25 cellular contexts compared by ENCODE assay signal in the genomic region with DNA sequence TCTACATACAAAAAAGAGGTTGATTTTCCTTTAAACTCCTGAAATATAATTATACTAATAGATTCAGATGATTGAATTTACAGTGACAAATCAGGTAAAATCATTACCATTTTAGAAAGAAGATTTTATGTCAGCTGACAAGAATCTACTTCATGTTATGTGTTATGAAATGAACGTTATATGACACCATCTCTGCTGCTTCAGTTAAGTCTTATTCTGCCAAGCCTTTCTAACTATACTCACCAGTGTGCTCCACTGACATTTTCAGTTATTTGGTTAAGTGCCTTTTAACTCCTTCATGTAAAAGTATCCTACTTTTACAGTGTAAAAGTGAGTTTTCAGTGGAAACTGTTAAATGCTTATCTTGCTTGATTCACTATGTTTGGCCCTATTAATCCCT.
A peak's percentile ranks its signal among the peaks of the same experiment; 100 is the strongest.
DNase-seq lines count a peak whose midpoint lies in the region; TF ChIP-seq lines count a peak whose summit lies in the region.
"Had no signal": no experiment of that assay in that cellular context is flagged by ENCODE, and none has a peak within 500 bp of the region (broad histone marks: within the 10 kb centered on the region; RNA-seq: fewer than 3 reads in every experiment).

No MANE protein-coding gene starts in this region.

- no peaks in the 10 kb centered on the region for H3K27me3 ChIP-seq in subcutaneous abdominal adipose tissue (ENCODE audit: control insufficient read depth in 5 of 5, insufficient read depth in 4 of 5, low read length in 5 of 5)
- H3K27me3 ChIP-seq: stomach had no signal

- H3K27ac ChIP-seq in subcutaneous abdominal adipose tissue (ENCODE audit: low read depth, low read length), result peak overlapping the region; percentile 7
- H3K27ac ChIP-seq: 22Rv1, epithelial cell of prostate, GM23248, stomach had no signal

- TF ChIP-seq CTCF in cardiac fibroblast (IDR thresholded peaks at IDR 0.05; ENCODE audit: low read depth, low read length) (no peak), fibroblast of villous mesenchyme (IDR thresholded peaks at IDR 0.05; ENCODE audit: insufficient read depth, low read depth, low read length) (no peak)

- DNase-seq in DMS 273 (lab: John Stamatoyannopoulos, UW; ENCODE audit: unreplicated experiment) (peak; percentile 3), DMS 273 treated with DMSO at 0.1 percent for 48 hours (lab: John Stamatoyannopoulos, UW) (no peak), cardiac fibroblast (ENCODE audit: low read depth in 2 of 2) (peak; percentile 31 to 47), fibroblast of villous mesenchyme (ENCODE audit: low read depth) (peak; percentile 41), T-helper 9 cell (no peak), HuH-7 (ENCODE audit: low spot score) (no peak), COLO668 (lab: John Stamatoyannopoulos, UW; ENCODE audit: unreplicated experiment) (no peak)
- DNase-seq: activated CD4-positive, alpha-beta T cell treated with anti-CD3 and anti-CD28 coated beads for 4 hours; aorta; CD8-positive, alpha-beta T cell; cerebellar nuclear complex; GDM1; GM23248; KG1; NCI-H146; NCI-H2171 treated with DMSO at 0.1 percent for 48 hours; NCI-H524 treated with DMSO at 0.1 percent for 48 hours; SIG-M5; stimulated activated CD4-positive, alpha-beta T cell treated with anti-CD3 and anti-CD28 coated beads, Interleukin-15, amount 100 ng/mL, for 24 hours; stomach; trophoblast cell had no signal

- no peaks in the 10 kb centered on the region for H3K36me3 ChIP-seq in subcutaneous abdominal adipose tissue (ENCODE audit: control insufficient read depth in 5 of 5, insufficient read depth in 5 of 5, low read length in 5 of 5)
- H3K36me3 ChIP-seq: stomach had no signal

- H3K4me1 ChIP-seq in subcutaneous abdominal adipose tissue (ENCODE audit: control insufficient read depth in 5 of 5, insufficient read depth in 5 of 5, low read length in 5 of 5), result peaks cover 0 to 5% (median 0%) of the 10 kb centered on the region in 5 donors

- H3K4me3 ChIP-seq in cardiac fibroblast (replicated peaks in 1 of 2; ENCODE audit: low read depth in 2 of 2, low read length in 2 of 2), result no peak overlapping the region
- no peak overlapping the region for H3K4me3 ChIP-seq in fibroblast of villous mesenchyme (ENCODE audit: low read depth, low read length)
- no peak overlapping the region for H3K4me3 ChIP-seq in subcutaneous abdominal adipose tissue (ENCODE audit: low read depth in 1 of 5, low read length in 5 of 5)
- H3K4me3 ChIP-seq: GM23248, lung, stomach had no signal

- H3K9me3 ChIP-seq in subcutaneous abdominal adipose tissue (ENCODE audit: control insufficient read depth in 5 of 5, low read length in 5 of 5), result no peaks in the 10 kb centered on the region
- H3K9me3 ChIP-seq: stomach had no signal

- no peak overlapping the region for H3K9ac ChIP-seq in subcutaneous abdominal adipose tissue (ENCODE audit: low read length in 5 of 5)
- H3K9ac ChIP-seq: GM23248 had no signal

Comparison
In these comparisons a context has a peak if more than half of its experiments do, and no peak if none do; other contexts are left out.
1. DNase-seq: peak in DMS 273 (single experiment), cardiac fibroblast (2 of 2) and fibroblast of villous mesenchyme (single experiment); none in DMS 273 treated with DMSO at 0.1 percent for 48 hours (single experiment), T-helper 9 cell (single experiment), HuH-7 (single experiment) and COLO668 (single experiment).